ENCODE assay signal across 8 cellular contexts in the genomic region with DNA sequence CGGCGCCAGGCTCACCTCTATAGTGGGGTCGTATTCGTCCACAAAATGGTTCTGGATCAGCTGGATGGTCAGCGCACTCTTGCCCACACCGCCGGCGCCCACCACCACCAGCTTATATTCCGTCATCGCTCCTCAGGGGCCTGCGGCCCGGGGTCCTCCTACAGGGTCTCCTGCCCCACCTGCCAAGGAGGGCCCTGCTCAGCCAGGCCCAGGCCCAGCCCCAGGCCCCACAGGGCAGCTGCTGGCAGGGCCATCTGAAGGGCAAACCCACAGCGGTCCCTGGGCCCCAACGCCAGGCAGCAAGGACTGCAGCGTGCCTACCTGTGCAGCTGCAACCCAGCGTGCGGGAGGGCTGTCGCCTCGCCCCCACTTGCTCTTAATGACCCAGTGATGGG. TPM values are rescaled to one million over a fixed set of nuclear protein-coding genes. Genes with fewer than 3 reads are reported as not detected.
A peak's percentile ranks its signal among the peaks of the same experiment; 100 is the strongest.
DNase-seq lines count a peak whose midpoint lies in the region; ATAC-seq and TF ChIP-seq lines count a peak whose summit lies in the region.

No MANE protein-coding gene starts in this region.

- TF ChIP-seq EP300 in esophagus muscularis mucosa (IDR thresholded peaks at IDR 0.05) (no peak), ovary (IDR thresholded peaks at IDR 0.05) (no peak)

- H3K36me3 ChIP-seq in esophagus muscularis mucosa (peaks cover 21 to 35% (median 32%) of the 10 kb centered on the region in 4 donors), ovary (no peaks in the 10 kb centered on the region)

- H3K9me3 Mint-ChIP-seq in CD4-positive, alpha-beta T cell, result no peaks in the 10 kb centered on the region

- peaks cover 30 to 47% (median 45%) of the 10 kb centered on the region in 4 donors for H3K4me1 ChIP-seq in esophagus muscularis mucosa
- peaks cover 11% of the 10 kb centered on the region for H3K4me1 ChIP-seq in ovary (ENCODE audit: insufficient read depth)

- H3K36me3 Mint-ChIP-seq in CD4-positive, alpha-beta T cell (ENCODE audit: low read depth), result peaks cover 13% of the 10 kb centered on the region

- no peak for DNase-seq in CD4-positive, alpha-beta T cell
- DNase-seq in RWPE1 (ENCODE audit: low spot score) (no peak), esophagus muscularis mucosa (ENCODE audit: extremely low spot score) (no peak), ovary (peak in 2 of 5 donors; percentile 18 to 50), NOMO-1 (lab: John Stamatoyannopoulos, UW; ENCODE audit: unreplicated experiment in 2 of 2) (no peak), NCI-H2227 (lab: John Stamatoyannopoulos, UW; ENCODE audit: unreplicated experiment) (no peak), RKO (ENCODE audit: low spot score) (no peak), NCI-H526 treated with DMSO at 0.1 percent for 48 hours (lab: John Stamatoyannopoulos, UW) (no peak)

- no peak overlapping the region for H3K27ac ChIP-seq in CD4-positive, alpha-beta T cell (ENCODE audit: low read depth, low read length)
- H3K27ac ChIP-seq in RWPE1, result peak overlapping the region; percentile 99
- peak overlapping the region in 3 of 4 donors; percentile 64 to 75 (median 72) for H3K27ac ChIP-seq in esophagus muscularis mucosa (replicated peaks in 1 of 4)
- H3K27ac ChIP-seq in ovary, result no peak overlapping the region

- H3K9me3 ChIP-seq in CD4-positive, alpha-beta T cell (ENCODE audit: control insufficient read depth, low read length), result no peaks in the 10 kb centered on the region
- H3K9me3 ChIP-seq in esophagus muscularis mucosa, result no peaks in the 10 kb centered on the region
- no peaks in the 10 kb centered on the region for H3K9me3 ChIP-seq in ovary

- peaks cover 16% of the 10 kb centered on the region for H3K4me1 Mint-ChIP-seq in CD4-positive, alpha-beta T cell (ENCODE audit: low read depth)

- WGBS in esophagus muscularis mucosa, result 93% methylated on average over 10 of the region's 19 CpGs
- WGBS in ovary, 3 donors, result 76 to 83% (median 76%) methylated on average over 19 of the region's 19 CpGs

- ATAC-seq in CD4-positive, alpha-beta T cell (ENCODE audit: poor library complexity), result no peak

- POLR2A ChIA-PET in CD4-positive, alpha-beta T cell (lab: Charles Lee), result interaction anchor here (0.9 to 3.3 kb wide), 3 partner anchors 15 to 27 kb away, joined by 3 to 18 read pairs (median 3); no protein-coding TSS in a partner anchor
- POLR2A ChIA-PET in RWPE1 (lab: Yijun Ruan, JAX; ENCODE audit: low non-redundant PET), result interaction anchor here (0.6 to 0.9 kb wide), 2 partner anchors 24 to 122 kb away, joined by 3 to 10 read pairs; no protein-coding TSS in a partner anchor

- CTCF ChIA-PET in CD4-positive, alpha-beta T cell (lab: Charles Lee), result no interaction called here
- CTCF ChIA-PET in RWPE1 (lab: Yijun Ruan, JAX), result interaction anchor here (0.6 to 3.0 kb wide), 3 partner anchors 16 to 539 kb away, joined by 3 to 15 read pairs (median 3); no protein-coding TSS in a partner anchor

- no peak for TF ChIP-seq CTCF in CD4-positive, alpha-beta T cell (IDR thresholded peaks at IDR 0.05)
- TF ChIP-seq CTCF in RWPE1 (conservative IDR thresholded peaks at IDR 0.05; ENCODE audit: low read depth) (no peak), esophagus muscularis mucosa (IDR thresholded peaks at IDR 0.05) (no peak), ovary (IDR thresholded peaks at IDR 0.05) (no peak)

- H3K27ac Mint-ChIP-seq in CD4-positive, alpha-beta T cell, result peak overlapping the region; percentile 65

- no peaks in the 10 kb centered on the region for H3K27me3 Mint-ChIP-seq in CD4-positive, alpha-beta T cell

- TF ChIP-seq POLR2A in esophagus muscularis mucosa (IDR thresholded peaks at IDR 0.05; ENCODE audit: low read depth) (no peak), ovary (IDR thresholded peaks at IDR 0.05) (no peak)

- no peaks in the 10 kb centered on the region for H3K27me3 ChIP-seq in CD4-positive, alpha-beta T cell (ENCODE audit: control insufficient read depth, insufficient read depth, low read length)
- H3K27me3 ChIP-seq in esophagus muscularis mucosa (peaks cover 0 to 24% (median 9%) of the 10 kb centered on the region in 4 donors), ovary (no peaks in the 10 kb centered on the region)

- H3K4me3 ChIP-seq in esophagus muscularis mucosa (peak overlapping the region; percentile 74 to 93 (median 90)), ovary (peak overlapping the region; percentile 72)

- peak overlapping the region; percentile 85 for H3K4me3 Mint-ChIP-seq in CD4-positive, alpha-beta T cell

- intact Hi-C loops in CD4-positive, alpha-beta T cell (cut with DNase I, micrococcal nuclease), result no loop called here
- intact Hi-C loops in esophagus muscularis mucosa (cut with DNase I) (no loop called here), ovary (cut with DNase I) (loop anchor here in 1 of 4 donors (10.0 kb wide), 1 partner anchor 1861 kb away; no protein-coding TSS in a partner anchor)

RNA-seq across cellular contexts. Expression of a gene that starts 1.2 kb away (rescaled TPM):
- 10 to 100 TPM; 23.7 to 23.9 TPM for total RNA-seq in CD4-positive, alpha-beta T cell
- 10 to 100 TPM; 45.7 to 85.2 (median 61.7) TPM for total RNA-seq in esophagus muscularis mucosa
- total RNA-seq in ovary, result 10 to 100 TPM; 21.3 to 49.6 (median 36.3) TPM
- 10 to 100 TPM in 1 of 2 donors, 1 to 10 TPM in 1; 4.3 to 38.0 TPM for polyA plus RNA-seq in ovary

RNA-seq across cellular contexts. Expression of a gene that starts 3.1 kb away (rescaled TPM):
- 1 to 10 TPM; 2.4 TPM for total RNA-seq in CD4-positive, alpha-beta T cell
- total RNA-seq in esophagus muscularis mucosa (under 1 TPM in 2 of 4 donors, not detected in 2; 0.19 to 0.33 TPM), ovary (1 to 10 TPM in 6 of 7 donors, under 1 TPM in 1; 0.60 to 6.2 (median 2.0) TPM)
- polyA plus RNA-seq in ovary, result 1 to 10 TPM in 1 of 2 donors, not detected in 1; 2.1 TPM

RNA-seq across cellular contexts. Expression of a gene that starts 26.3 kb away (rescaled TPM):
- 10 to 100 TPM in 1 of 2 experiments, 1 to 10 TPM in 1; 8.2 to 10.3 TPM for total RNA-seq in CD4-positive, alpha-beta T cell
- total RNA-seq in esophagus muscularis mucosa (1 to 10 TPM in 3 of 4 donors, under 1 TPM in 1; 0.52 to 3.1 (median 1.7) TPM), ovary (1 to 10 TPM in 5 of 7 donors, under 1 TPM in 2; 0.70 to 7.6 (median 1.2) TPM)
- 1 to 10 TPM in 1 of 2 donors, not detected in 1; 1.1 TPM for polyA plus RNA-seq in ovary

RNA-seq across cellular contexts. Expression of a gene that starts 26.6 kb away (rescaled TPM):
- 10 to 100 TPM; 14.1 to 15.7 TPM for total RNA-seq in CD4-positive, alpha-beta T cell
- total RNA-seq in esophagus muscularis mucosa (10 to 100 TPM in 3 of 4 donors, 1 to 10 TPM in 1; 2.9 to 24.4 (median 13.7) TPM), ovary (100 to 1,000 TPM in 1 of 7 donors, 10 to 100 TPM in 2, 1 to 10 TPM in 4; 4.7 to 163 (median 9.5) TPM)
- polyA plus RNA-seq in ovary, result 1 to 10 TPM in 1 of 2 donors, not detected in 1; 7.4 TPM

RNA-seq across cellular contexts. Expression of a gene that starts 27.2 kb away (rescaled TPM):
- 100 to 1,000 TPM; 131 to 132 TPM for total RNA-seq in CD4-positive, alpha-beta T cell
- total RNA-seq in esophagus muscularis mucosa, result 100 to 1,000 TPM; 280 to 367 (median 334) TPM
- 100 to 1,000 TPM; 105 to 233 (median 169) TPM for total RNA-seq in ovary
- polyA plus RNA-seq in ovary, result 100 to 1,000 TPM in 1 of 2 donors, 10 to 100 TPM in 1; 17.4 to 147 TPM

Comparison
In these comparisons a context has a peak if more than half of its experiments do, and no peak if none do; other contexts are left out.
1. H3K27ac ChIP-seq: peak in RWPE1 (single experiment) and esophagus muscularis mucosa (3 of 4); none in CD4-positive, alpha-beta T cell (single experiment) and ovary (0 of 2).